Comparison of ENCODE assay signal across 31 cellular contexts in the genomic region with DNA sequence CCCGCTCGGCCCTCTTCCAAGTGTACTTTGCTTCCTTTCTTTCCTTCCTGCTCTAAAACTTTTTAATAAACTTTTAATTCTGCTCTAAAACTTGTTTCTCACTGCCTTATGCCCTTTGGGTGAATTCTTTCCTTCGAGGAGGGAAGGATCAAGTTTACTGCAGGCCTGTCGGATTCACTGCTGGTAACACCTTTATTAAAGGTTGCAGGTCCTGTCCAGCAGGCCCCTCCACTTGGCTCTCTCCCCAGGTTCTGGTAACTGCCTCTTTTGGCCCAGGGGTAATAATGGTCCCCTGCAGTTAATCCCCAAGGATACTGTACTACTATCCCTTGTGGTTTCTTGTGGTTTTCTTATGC.
DNase-seq lines count a peak whose midpoint lies in the region; ATAC-seq, FAIRE-seq and TF ChIP-seq lines count a peak whose summit lies in the region.
"Had no signal": no experiment of that assay in that cellular context is flagged by ENCODE, and none has a peak within 500 bp of the region (broad histone marks: within the 10 kb centered on the region; RNA-seq: fewer than 3 reads in every experiment).

No MANE protein-coding gene starts in this region.

- no peak overlapping the region for H3K4me3 Mint-ChIP-seq in type B pancreatic cell
- H3K4me3 Mint-ChIP-seq: HFFc6; natural killer cell treated with Interleukin-12 subunit alpha and Interleukin-12 subunit beta and Interleukin-15 and Interleukin-18, amount 100 ng/mL, for 72 hours had no signal

- POLR2A ChIA-PET in HepG2 (lab: Yijun Ruan, JAX) (no interaction called here), OCI-LY7 (lab: Charles Lee) (no interaction called here)

- H3K27ac Mint-ChIP-seq in type B pancreatic cell, result peak overlapping the region; percentile 38
- H3K27ac Mint-ChIP-seq: activated naive CD4-positive, alpha-beta T cell treated with anti-CD3 and anti-CD28 coated beads, Interleukin-2, amount 50 U/mL, for 72 hours; natural killer cell treated with Interleukin-12 subunit alpha and Interleukin-12 subunit beta and Interleukin-15 and Interleukin-18, amount 100 ng/mL, for 72 hours had no signal

- TF ChIP-seq EP300 in HepG2 (IDR thresholded peaks at IDR 0.05; ENCODE audit: low read depth in 2 of 2, low read length in 2 of 2), result no peak
- no peak for TF ChIP-seq EP300 in HepG2 (CRISPR knock-in tag; IDR thresholded peaks at IDR 0.05; ENCODE audit: borderline replicate concordance)

- H3K4me3 ChIP-seq in HepG2 (replicated peaks in 1 of 3; ENCODE audit: insufficient read depth in 1 of 3, low read depth in 2 of 3, low read length in 3 of 3), result no peak overlapping the region
- H3K4me3 ChIP-seq in right lobe of liver, result no peak overlapping the region
- no peak overlapping the region for H3K4me3 ChIP-seq in bronchial epithelial cell (ENCODE audit: low read depth, low read length)
- H3K4me3 ChIP-seq in kidney (ENCODE audit: low read length in 2 of 2), result peak overlapping the region in 1 of 2 donors; percentile 41
- H3K4me3 ChIP-seq in OCI-LY7 (ENCODE audit: low read depth, low read length, poor library complexity, severe bottlenecking), result no peak overlapping the region
- H3K4me3 ChIP-seq: colonic mucosa, mucosa of descending colon, ovary, testis, vagina had no signal

- CTCF ChIA-PET in HepG2 (lab: Yijun Ruan, JAX; ENCODE audit: low intra/inter-chr PET ratio, low total read pairs), result no interaction called here
- CTCF ChIA-PET in OCI-LY7 (lab: Charles Lee; ENCODE audit: unreplicated experiment), result no interaction called here

- TF ChIP-seq POLR2A in HepG2 (IDR thresholded peaks at IDR 0.05; ENCODE audit: insufficient read depth in 1 of 2, low read depth in 2 of 2, low read length in 2 of 2) (no peak), right lobe of liver (IDR thresholded peaks at IDR 0.05) (no peak)

- peak overlapping the region; percentile 35 for H3K27ac ChIP-seq in HepG2 (ENCODE audit: extremely low read length, insufficient read depth, low read length)
- no peak overlapping the region for H3K27ac ChIP-seq in right lobe of liver
- peak overlapping the region; percentile 61 to 77 for H3K27ac ChIP-seq in kidney (ENCODE audit: low read depth in 2 of 2, low read length in 2 of 2)
- H3K27ac ChIP-seq in OCI-LY7 (ENCODE audit: low read depth, low read length, poor library complexity, severe bottlenecking), result no peak overlapping the region
- H3K27ac ChIP-seq: colonic mucosa, ovary, testis, vagina, VCaP had no signal

- no peaks in the 10 kb centered on the region for H4K20me1 ChIP-seq in HepG2 (ENCODE audit: insufficient read depth, low read length)
- H4K20me1 ChIP-seq in OCI-LY7 (ENCODE audit: insufficient read depth, low read length), result no peaks in the 10 kb centered on the region

- H3K9me3 ChIP-seq in HepG2 (ENCODE audit: low read length) (peaks cover 8% of the 10 kb centered on the region; the same call in 1 of the 2 replicates), right lobe of liver (no peaks in the 10 kb centered on the region), kidney (ENCODE audit: control insufficient read depth in 1 of 2, low read length in 2 of 2) (peaks cover 0 to 7% of the 10 kb centered on the region in 2 donors), OCI-LY7 (ENCODE audit: low read length) (no peaks in the 10 kb centered on the region)
- H3K9me3 ChIP-seq: colonic mucosa, mucosa of descending colon, ovary, testis, vagina had no signal

- no TSS peak for BruUV-seq in HepG2 (replicated peaks; lab: Mats Ljungman, UMichigan)
- no TSS peak for BruUV-seq in OCI-LY7 (replicated peaks; lab: Mats Ljungman, UMichigan)

- TF ChIP-seq CTCF in HepG2 (CRISPR knock-in tag; IDR thresholded peaks at IDR 0.05) (no peak), right lobe of liver (IDR thresholded peaks at IDR 0.05) (no peak), bronchial epithelial cell (IDR thresholded peaks at IDR 0.05; ENCODE audit: insufficient read depth, low read length, severe bottlenecking) (no peak), kidney (IDR thresholded peaks at IDR 0.05; ENCODE audit: borderline replicate concordance, extremely low read depth, insufficient read depth) (no peak), type B pancreatic cell (conservative IDR thresholded peaks at IDR 0.05) (no peak), OCI-LY7 (conservative IDR thresholded peaks at IDR 0.05; ENCODE audit: low read length) (no peak)

- WGBS in HepG2 (ENCODE audit: low lambda C conversion rate), result 98% methylated on average over 4 of the region's 4 CpGs
- WGBS in right lobe of liver (ENCODE audit: insufficient coverage, low coverage, low lambda C conversion rate, missing lambda C conversion rate), result 93% methylated on average over 4 of the region's 4 CpGs

- peaks cover 49% of the 10 kb centered on the region for H3K4me1 ChIP-seq in HepG2 (ENCODE audit: insufficient read depth, low read length)
- H3K4me1 ChIP-seq in right lobe of liver, result no peaks in the 10 kb centered on the region
- peaks cover 0 to 5% of the 10 kb centered on the region in 2 donors for H3K4me1 ChIP-seq in kidney (ENCODE audit: control insufficient read depth in 1 of 2, insufficient read depth in 1 of 2, low read depth in 1 of 2, low read length in 2 of 2)
- H3K4me1 ChIP-seq in OCI-LY7 (ENCODE audit: insufficient read depth, low read length, poor library complexity, severe bottlenecking), result no peaks in the 10 kb centered on the region
- H3K4me1 ChIP-seq: colonic mucosa, vagina had no signal

- in situ Hi-C loops in HepG2 (cut with HindIII; ENCODE audit: extremely low pct_ligation_motif_present, low pct_unique_long_range_greater_than_20kb), result no loop called here

- H3K79me2 ChIP-seq in HepG2 (ENCODE audit: insufficient read depth, low read length) (no peaks in the 10 kb centered on the region), OCI-LY7 (ENCODE audit: insufficient read depth, low read depth, low read length) (no peaks in the 10 kb centered on the region)

- no peaks in the 10 kb centered on the region for H3K27me3 ChIP-seq in HepG2 (ENCODE audit: control insufficient read depth in 1 of 2, insufficient read depth in 2 of 2, low read length in 2 of 2)
- no peaks in the 10 kb centered on the region for H3K27me3 ChIP-seq in right lobe of liver
- H3K27me3 ChIP-seq in bronchial epithelial cell (ENCODE audit: control insufficient read depth, insufficient read depth, low read length), result no peaks in the 10 kb centered on the region
- H3K27me3 ChIP-seq: colonic mucosa, ovary, testis, vagina had no signal

- H3K4me2 ChIP-seq in HepG2 (ENCODE audit: low read depth, low read length) (no peak overlapping the region), OCI-LY7 (ENCODE audit: low read length) (no peak overlapping the region)

- FAIRE-seq in HepG2 (lab: Jason Lieb, UNC) (no peak), bronchial epithelial cell (lab: Jason Lieb, UNC) (no peak), kidney (lab: Jason Lieb, UNC) (no peak)
- FAIRE-seq: small intestine had no signal

- intact Hi-C loops in HepG2 (cut with micrococcal nuclease; ENCODE audit: unreplicated experiment), result no loop called here
- intact Hi-C loops in right lobe of liver (cut with DNase I), result no loop called here
- intact Hi-C loops in kidney (cut with DNase I), result no loop called here
- intact Hi-C loops in OCI-LY7 (cut with micrococcal nuclease; ENCODE audit: unreplicated experiment), result no loop called here

- no peaks in the 10 kb centered on the region for H3K27me3 Mint-ChIP-seq in type B pancreatic cell

- peaks cover 3% of the 10 kb centered on the region for H3K36me3 Mint-ChIP-seq in type B pancreatic cell
- H3K36me3 Mint-ChIP-seq: natural killer cell treated with Interleukin-12 subunit alpha and Interleukin-12 subunit beta and Interleukin-15 and Interleukin-18, amount 100 ng/mL, for 72 hours had no signal

- TF ChIP-seq RAD21 in HepG2 (CRISPR knock-in tag; IDR thresholded peaks at IDR 0.05), result no peak

- no peak overlapping the region for H2AFZ ChIP-seq in HepG2 (ENCODE audit: low read length)
- H2AFZ ChIP-seq in OCI-LY7 (ENCODE audit: low read length), result no peak overlapping the region

- ATAC-seq in HepG2 (no peak), right lobe of liver (no peak), HG02970 (IDR thresholded peaks at IDR 0.05; ENCODE audit: low FRiP score, unreplicated experiment) (no peak)
- ATAC-seq: activated naive CD4-positive, alpha-beta T cell treated with anti-CD3 and anti-CD28 coated beads, Interleukin-2, amount 50 U/mL, for 72 hours; mucosa of descending colon; natural killer cell treated with Interleukin-12 subunit alpha and Interleukin-12 subunit beta and Interleukin-15 and Interleukin-18, amount 100 ng/mL, for 72 hours; stimulated activated naive CD8-positive, alpha-beta T cell treated with anti-CD3 and anti-CD28 coated beads, Interleukin-15, Interleukin-2, amounts not matched to agents 100 U/mL and 50 U/mL, for 24 hours had no signal

- H3K9me3 Mint-ChIP-seq in type B pancreatic cell, result peaks cover 15% of the 10 kb centered on the region
- H3K9me3 Mint-ChIP-seq: natural killer cell treated with Interleukin-12 subunit alpha and Interleukin-12 subunit beta and Interleukin-15 and Interleukin-18, amount 100 ng/mL, for 72 hours had no signal

- DNase-seq in HepG2 (ENCODE audit: low spot score) (no peak), right lobe of liver (no peak), bronchial epithelial cell (ENCODE audit: low read depth) (peak; percentile 13), kidney (no peak), type B pancreatic cell (ENCODE audit: extremely low spot score, unreplicated experiment) (no peak), OCI-LY7 (ENCODE audit: low spot score) (no peak), NCI-H2029 treated with DMSO at 0.1 percent for 48 hours (lab: John Stamatoyannopoulos, UW) (no peak)
- DNase-seq: activated CD4-positive, alpha-beta T cell treated with anti-CD3 and anti-CD28 coated beads for 4 hours; activated CD8-positive, alpha-beta memory T cell treated with anti-CD3 and anti-CD28 coated beads for 24 hours; activated T-cell treated with anti-CD3 and anti-CD28 coated beads for 4 hours; amygdala; colonic mucosa; DMS79 treated with DMSO at 0.1 percent for 48 hours; effector CD4-positive, alpha-beta T cell; GF-D8; HFFc6; mucosa of descending colon; NCI-H146; NCI-H2107; NCI-H446; NCI-H774; ovary; small intestine; stimulated activated naive CD8-positive, alpha-beta T cell treated with anti-CD3 and anti-CD28 coated beads, Interleukin-15, Interleukin-2, amounts not matched to agents 100 U/mL and 50 U/mL, for 24 hours; T1000; testis had no signal

- H3K9ac ChIP-seq in HepG2 (ENCODE audit: insufficient read depth, low read depth, low read length) (no peak overlapping the region), kidney (ENCODE audit: low read length in 2 of 2) (no peak overlapping the region)

- no peaks in the 10 kb centered on the region for H3K36me3 ChIP-seq in HepG2 (replicated peaks in 1 of 2; ENCODE audit: control insufficient read depth in 1 of 2, insufficient read depth in 2 of 2, low read length in 2 of 2)
- H3K36me3 ChIP-seq in right lobe of liver, result no peaks in the 10 kb centered on the region
- H3K36me3 ChIP-seq in bronchial epithelial cell (ENCODE audit: control insufficient read depth, insufficient read depth, low read length), result no peaks in the 10 kb centered on the region
- H3K36me3 ChIP-seq in kidney (ENCODE audit: control insufficient read depth in 1 of 2, insufficient read depth in 2 of 2, low read length in 2 of 2), result no peaks in the 10 kb centered on the region
- H3K36me3 ChIP-seq in OCI-LY7 (ENCODE audit: insufficient read depth, low read length), result no peaks in the 10 kb centered on the region
- H3K36me3 ChIP-seq: colonic mucosa, ovary, vagina had no signal

- no peaks in the 10 kb centered on the region for H3K9me2 ChIP-seq in OCI-LY7 (ENCODE audit: insufficient read depth, low read length)

- H3K4me1 Mint-ChIP-seq in type B pancreatic cell (ENCODE audit: unreplicated experiment), result peaks cover 16% of the 10 kb centered on the region

Comparison
In these comparisons a context has a peak if more than half of its experiments do, and no peak if none do; other contexts are left out.
1. H3K27ac ChIP-seq: peak in HepG2 (single experiment) and kidney (2 of 2); none in right lobe of liver (0 of 3) and OCI-LY7 (single experiment).